8 cellular contexts compared by ENCODE assay signal in genomic region chr16:10668322-10669045, GRCh38. TPM values are rescaled to one million over a fixed set of nuclear protein-coding genes. Genes with fewer than 3 reads are reported as not detected.
A peak's percentile ranks its signal among the peaks of the same experiment; 100 is the strongest.
DNase-seq lines count a peak whose midpoint lies in the region; ATAC-seq and TF ChIP-seq lines count a peak whose summit lies in the region.

No MANE protein-coding gene starts in this region.

- no peak for ATAC-seq in GM18868 (IDR thresholded peaks at IDR 0.05; ENCODE audit: unreplicated experiment)
- no peak for ATAC-seq in CD8-positive, alpha-beta T cell

- intact Hi-C loops in CD8-positive, alpha-beta T cell (cut with DNase I, micrococcal nuclease): loop anchor here (1.0 to 2.0 kb wide), 2 partner anchors 69 to 250 kb away; no protein-coding TSS in a partner anchor

- DNase-seq in AG08396 (ENCODE audit: low spot score) (peak; percentile 45), RKO (ENCODE audit: low spot score) (peak; percentile 20), foreskin fibroblast (peak; percentile 9 to 51), NCI-H1930 (lab: John Stamatoyannopoulos, UW) (no peak)
- peak; percentile 9 for DNase-seq in stimulated activated CD4-positive, alpha-beta T cell treated with anti-CD3 and anti-CD28 coated beads, Interleukin-1b, Interleukin-23, amount 100 ng/mL, for 48 hours
- no peak for DNase-seq in CD8-positive, alpha-beta T cell

- H3K27me3 ChIP-seq in CD8-positive, alpha-beta T cell (ENCODE audit: insufficient read depth, low read length): no peaks in the 10 kb centered on the region

- no peaks in the 10 kb centered on the region for H3K4me1 ChIP-seq in CD8-positive, alpha-beta T cell (ENCODE audit: insufficient read depth, low read length)

- no peaks in the 10 kb centered on the region for H3K9me3 Mint-ChIP-seq in CD8-positive, alpha-beta T cell

- peaks cover 2% of the 10 kb centered on the region for H3K27me3 Mint-ChIP-seq in CD8-positive, alpha-beta T cell (ENCODE audit: low read depth)

- CTCF ChIA-PET in CD8-positive, alpha-beta T cell (lab: Charles Lee): interaction anchor here (0.7 to 1.4 kb wide), 4 partner anchors 9 to 135 kb away, joined by 3 read pairs; no protein-coding TSS in a partner anchor

- H3K4me3 Mint-ChIP-seq in CD8-positive, alpha-beta T cell: no peak overlapping the region

- POLR2A ChIA-PET in CD8-positive, alpha-beta T cell (lab: Charles Lee): no interaction called here

- H3K4me3 ChIP-seq in foreskin fibroblast (ENCODE audit: low read depth in 1 of 2, low read length in 2 of 2): no peak overlapping the region
- no peak overlapping the region for H3K4me3 ChIP-seq in CD8-positive, alpha-beta T cell (ENCODE audit: low read depth, low read length)

- H3K9me3 ChIP-seq in CD8-positive, alpha-beta T cell (ENCODE audit: low read length): no peaks in the 10 kb centered on the region

- H3K36me3 Mint-ChIP-seq in CD8-positive, alpha-beta T cell: no peaks in the 10 kb centered on the region

- no peaks in the 10 kb centered on the region for H3K36me3 ChIP-seq in CD8-positive, alpha-beta T cell (ENCODE audit: insufficient read depth, low read length)

- H3K27ac ChIP-seq in CD8-positive, alpha-beta T cell (ENCODE audit: low read depth, low read length): no peak overlapping the region

- H3K27ac Mint-ChIP-seq in CD8-positive, alpha-beta T cell: no peak overlapping the region

- TF ChIP-seq CTCF in GM12874 (IDR thresholded peaks at IDR 0.05; ENCODE audit: insufficient read depth, low read depth, low read length) (peak; percentile 83), foreskin fibroblast (IDR thresholded peaks at IDR 0.05; ENCODE audit: low read depth, low read length) (peak; percentile 61)
- no peak for TF ChIP-seq CTCF in CD8-positive, alpha-beta T cell (IDR thresholded peaks at IDR 0.05)

- no peaks in the 10 kb centered on the region for H3K4me1 Mint-ChIP-seq in CD8-positive, alpha-beta T cell (ENCODE audit: low read depth)

RNA-seq across cellular contexts. Expression of gene TEKT5, which starts 26.2 kb away (rescaled TPM):
- not detected for total RNA-seq in CD8-positive, alpha-beta T cell

Comparison
In these comparisons a context has a peak if more than half of its experiments do, and no peak if none do; other contexts are left out.
1. DNase-seq: peak in AG08396 (single experiment), RKO (single experiment), foreskin fibroblast (2 of 2) and stimulated activated CD4-positive, alpha-beta T cell treated with anti-CD3 and anti-CD28 coated beads, Interleukin-1b, Interleukin-23, amount 100 ng/mL, for 48 hours (single experiment); none in NCI-H1930 (0 of 2) and CD8-positive, alpha-beta T cell (0 of 7).